Comparison of ENCODE assay signal across 1 cellular context in the genomic region with DNA sequence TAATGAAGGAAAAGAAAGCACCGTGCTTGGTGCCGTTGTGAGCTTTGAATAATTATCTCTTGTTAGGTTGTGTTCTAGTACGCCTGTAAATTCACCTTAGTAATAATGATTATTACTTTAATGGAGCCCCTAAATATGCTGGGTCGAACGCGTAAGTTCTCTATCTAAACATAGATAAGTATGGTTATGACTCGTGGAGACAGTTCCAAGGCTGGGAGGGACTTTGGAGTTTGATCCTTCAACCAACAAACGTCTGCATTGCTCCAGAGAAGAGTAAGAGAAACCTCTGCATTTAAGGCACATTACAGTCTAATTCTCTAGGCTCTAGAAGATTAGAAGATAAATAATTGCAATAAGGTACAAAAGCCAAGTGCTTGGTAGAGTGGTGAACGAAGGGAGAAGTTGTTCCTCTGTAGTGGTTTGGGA.
TF ChIP-seq lines count a peak whose summit lies in the region.

No MANE protein-coding gene starts in this region.

TF ChIP-seq in K562, 482 proteins besides CTCF, POLR2A, EP300 and RAD21 (continues in another document):
- TF ChIP-seq WHSC1 (IDR thresholded peaks at IDR 0.05; ENCODE audit: low read length) (no peak), ZFP1 (CRISPR knock-in tag; IDR thresholded peaks at IDR 0.05) (no peak), ZNF766 (CRISPR knock-in tag; conservative IDR thresholded peaks at IDR 0.05) (peak; percentile 12; the same call in 1 of the 2 replicates), ZNF263 (CRISPR knock-in tag; IDR thresholded peaks at IDR 0.05; ENCODE audit: borderline replicate concordance) (0 out of 2 replicates have a peak, but pooled peaks have one; percentile 3), BRD9 (IDR thresholded peaks at IDR 0.05; ENCODE audit: low read depth, partially characterized antibody) (peak; percentile 85), DPF2 (IDR thresholded peaks at IDR 0.05) (peak; percentile 9; the same call in 1 of the 2 replicates), SIN3A (IDR thresholded peaks at IDR 0.05; ENCODE audit: borderline replicate concordance in 2 of 2, control insufficient read depth in 1 of 2, low read depth in 2 of 2, low read length in 2 of 2) (0 out of 4 replicates have a peak, but pooled peaks of 1 of the 2 experiments have one; percentile 14), CEBPB (tag; IDR thresholded peaks at IDR 0.05) (peak; percentile 6; the same call in 1 of the 2 replicates), BACH1 (tag; IDR thresholded peaks at IDR 0.05) (peak; percentile 56; the same call in 1 of the 2 replicates), KAT8 (IDR thresholded peaks at IDR 0.05; ENCODE audit: low read depth) (no peak), MAFK (IDR thresholded peaks at IDR 0.05; ENCODE audit: low read length) (no peak), ZNF384 (IDR thresholded peaks at IDR 0.05; ENCODE audit: low read depth, low read length) (no peak), SMARCC2 (IDR thresholded peaks at IDR 0.05; ENCODE audit: low read depth) (0 out of 2 replicates have a peak, but pooled peaks have one; percentile 8), MAFG (tag; conservative IDR thresholded peaks at IDR 0.05) (no peak), MYBL2 (IDR thresholded peaks at IDR 0.05; ENCODE audit: low read depth) (no peak), MYBL2 (CRISPR knock-in tag; IDR thresholded peaks at IDR 0.05; ENCODE audit: borderline replicate concordance) (no peak), KDM2B (CRISPR knock-in tag; IDR thresholded peaks at IDR 0.05) (no peak), FOSL1 (tag; conservative IDR thresholded peaks at IDR 0.05) (peak; percentile 80), MCM5 (IDR thresholded peaks at IDR 0.05; ENCODE audit: low read depth) (no peak), SETDB1 (IDR thresholded peaks at IDR 0.05; ENCODE audit: low read length) (no peak), BRD4 (IDR thresholded peaks at IDR 0.05) (peak; percentile 33; the same call in 1 of the 2 replicates), MEF2D (tag; conservative IDR thresholded peaks at IDR 0.05; ENCODE audit: low read depth) (no peak), PCBP1 (IDR thresholded peaks at IDR 0.05; ENCODE audit: low read depth, low read length, poor library complexity, severe bottlenecking) (no peak), ARNT (IDR thresholded peaks at IDR 0.05) (0 out of 4 replicates have a peak, but pooled peaks of 1 of the 2 experiments have one; percentile 32), RFX5 (IDR thresholded peaks at IDR 0.05; ENCODE audit: low read depth, low read length) (no peak), NFRKB (IDR thresholded peaks at IDR 0.05; ENCODE audit: low read depth) (peak; percentile 3)
- TF ChIP-seq, protein P1, sequence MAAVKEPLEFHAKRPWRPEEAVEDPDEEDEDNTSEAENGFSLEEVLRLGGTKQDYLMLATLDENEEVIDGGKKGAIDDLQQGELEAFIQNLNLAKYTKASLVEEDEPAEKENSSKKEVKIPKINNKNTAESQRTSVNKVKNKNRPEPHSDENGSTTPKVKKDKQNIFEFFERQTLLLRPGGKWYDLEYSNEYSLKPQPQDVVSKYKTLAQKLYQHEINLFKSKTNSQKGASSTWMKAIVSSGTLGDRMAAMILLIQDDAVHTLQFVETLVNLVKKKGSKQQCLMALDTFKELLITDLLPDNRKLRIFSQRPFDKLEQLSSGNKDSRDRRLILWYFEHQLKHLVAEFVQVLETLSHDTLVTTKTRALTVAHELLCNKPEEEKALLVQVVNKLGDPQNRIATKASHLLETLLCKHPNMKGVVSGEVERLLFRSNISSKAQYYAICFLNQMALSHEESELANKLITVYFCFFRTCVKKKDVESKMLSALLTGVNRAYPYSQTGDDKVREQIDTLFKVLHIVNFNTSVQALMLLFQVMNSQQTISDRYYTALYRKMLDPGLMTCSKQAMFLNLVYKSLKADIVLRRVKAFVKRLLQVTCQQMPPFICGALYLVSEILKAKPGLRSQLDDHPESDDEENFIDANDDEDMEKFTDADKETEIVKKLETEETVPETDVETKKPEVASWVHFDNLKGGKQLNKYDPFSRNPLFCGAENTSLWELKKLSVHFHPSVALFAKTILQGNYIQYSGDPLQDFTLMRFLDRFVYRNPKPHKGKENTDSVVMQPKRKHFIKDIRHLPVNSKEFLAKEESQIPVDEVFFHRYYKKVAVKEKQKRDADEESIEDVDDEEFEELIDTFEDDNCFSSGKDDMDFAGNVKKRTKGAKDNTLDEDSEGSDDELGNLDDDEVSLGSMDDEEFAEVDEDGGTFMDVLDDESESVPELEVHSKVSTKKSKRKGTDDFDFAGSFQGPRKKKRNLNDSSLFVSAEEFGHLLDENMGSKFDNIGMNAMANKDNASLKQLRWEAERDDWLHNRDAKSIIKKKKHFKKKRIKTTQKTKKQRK (IDR thresholded peaks at IDR 0.05; ENCODE audit: borderline replicate concordance, low read depth, low read length): no peak
- TF ChIP-seq, protein P2, sequence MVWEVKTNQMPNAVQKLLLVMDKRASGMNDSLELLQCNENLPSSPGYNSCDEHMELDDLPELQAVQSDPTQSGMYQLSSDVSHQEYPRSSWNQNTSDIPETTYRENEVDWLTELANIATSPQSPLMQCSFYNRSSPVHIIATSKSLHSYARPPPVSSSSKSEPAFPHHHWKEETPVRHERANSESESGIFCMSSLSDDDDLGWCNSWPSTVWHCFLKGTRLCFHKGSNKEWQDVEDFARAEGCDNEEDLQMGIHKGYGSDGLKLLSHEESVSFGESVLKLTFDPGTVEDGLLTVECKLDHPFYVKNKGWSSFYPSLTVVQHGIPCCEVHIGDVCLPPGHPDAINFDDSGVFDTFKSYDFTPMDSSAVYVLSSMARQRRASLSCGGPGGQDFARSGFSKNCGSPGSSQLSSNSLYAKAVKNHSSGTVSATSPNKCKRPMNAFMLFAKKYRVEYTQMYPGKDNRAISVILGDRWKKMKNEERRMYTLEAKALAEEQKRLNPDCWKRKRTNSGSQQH (CRISPR knock-in tag; IDR thresholded peaks at IDR 0.05): no peak
- TF ChIP-seq, protein P3, sequence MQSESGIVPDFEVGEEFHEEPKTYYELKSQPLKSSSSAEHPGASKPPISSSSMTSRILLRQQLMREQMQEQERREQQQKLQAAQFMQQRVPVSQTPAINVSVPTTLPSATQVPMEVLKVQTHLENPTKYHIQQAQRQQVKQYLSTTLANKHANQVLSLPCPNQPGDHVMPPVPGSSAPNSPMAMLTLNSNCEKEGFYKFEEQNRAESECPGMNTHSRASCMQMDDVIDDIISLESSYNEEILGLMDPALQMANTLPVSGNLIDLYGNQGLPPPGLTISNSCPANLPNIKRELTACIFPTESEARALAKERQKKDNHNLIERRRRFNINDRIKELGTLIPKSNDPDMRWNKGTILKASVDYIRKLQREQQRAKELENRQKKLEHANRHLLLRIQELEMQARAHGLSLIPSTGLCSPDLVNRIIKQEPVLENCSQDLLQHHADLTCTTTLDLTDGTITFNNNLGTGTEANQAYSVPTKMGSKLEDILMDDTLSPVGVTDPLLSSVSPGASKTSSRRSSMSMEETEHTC (IDR thresholded peaks at IDR 0.05): no peak
- TF ChIP-seq, protein P4, sequence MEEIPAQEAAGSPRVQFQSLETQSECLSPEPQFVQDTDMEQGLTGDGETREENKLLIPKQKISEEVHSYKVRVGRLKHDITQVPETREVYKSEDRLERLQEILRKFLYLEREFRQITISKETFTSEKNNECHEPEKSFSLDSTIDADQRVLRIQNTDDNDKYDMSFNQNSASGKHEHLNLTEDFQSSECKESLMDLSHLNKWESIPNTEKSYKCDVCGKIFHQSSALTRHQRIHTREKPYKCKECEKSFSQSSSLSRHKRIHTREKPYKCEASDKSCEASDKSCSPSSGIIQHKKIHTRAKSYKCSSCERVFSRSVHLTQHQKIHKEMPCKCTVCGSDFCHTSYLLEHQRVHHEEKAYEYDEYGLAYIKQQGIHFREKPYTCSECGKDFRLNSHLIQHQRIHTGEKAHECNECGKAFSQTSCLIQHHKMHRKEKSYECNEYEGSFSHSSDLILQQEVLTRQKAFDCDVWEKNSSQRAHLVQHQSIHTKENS (CRISPR knock-in tag; IDR thresholded peaks at IDR 0.05): 0 out of 2 replicates have a peak, but pooled peaks have one; percentile 18
- TF ChIP-seq, protein P5, sequence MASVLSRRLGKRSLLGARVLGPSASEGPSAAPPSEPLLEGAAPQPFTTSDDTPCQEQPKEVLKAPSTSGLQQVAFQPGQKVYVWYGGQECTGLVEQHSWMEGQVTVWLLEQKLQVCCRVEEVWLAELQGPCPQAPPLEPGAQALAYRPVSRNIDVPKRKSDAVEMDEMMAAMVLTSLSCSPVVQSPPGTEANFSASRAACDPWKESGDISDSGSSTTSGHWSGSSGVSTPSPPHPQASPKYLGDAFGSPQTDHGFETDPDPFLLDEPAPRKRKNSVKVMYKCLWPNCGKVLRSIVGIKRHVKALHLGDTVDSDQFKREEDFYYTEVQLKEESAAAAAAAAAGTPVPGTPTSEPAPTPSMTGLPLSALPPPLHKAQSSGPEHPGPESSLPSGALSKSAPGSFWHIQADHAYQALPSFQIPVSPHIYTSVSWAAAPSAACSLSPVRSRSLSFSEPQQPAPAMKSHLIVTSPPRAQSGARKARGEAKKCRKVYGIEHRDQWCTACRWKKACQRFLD (CRISPR knock-in tag; IDR thresholded peaks at IDR 0.05): no peak
- TF ChIP-seq, protein P6, sequence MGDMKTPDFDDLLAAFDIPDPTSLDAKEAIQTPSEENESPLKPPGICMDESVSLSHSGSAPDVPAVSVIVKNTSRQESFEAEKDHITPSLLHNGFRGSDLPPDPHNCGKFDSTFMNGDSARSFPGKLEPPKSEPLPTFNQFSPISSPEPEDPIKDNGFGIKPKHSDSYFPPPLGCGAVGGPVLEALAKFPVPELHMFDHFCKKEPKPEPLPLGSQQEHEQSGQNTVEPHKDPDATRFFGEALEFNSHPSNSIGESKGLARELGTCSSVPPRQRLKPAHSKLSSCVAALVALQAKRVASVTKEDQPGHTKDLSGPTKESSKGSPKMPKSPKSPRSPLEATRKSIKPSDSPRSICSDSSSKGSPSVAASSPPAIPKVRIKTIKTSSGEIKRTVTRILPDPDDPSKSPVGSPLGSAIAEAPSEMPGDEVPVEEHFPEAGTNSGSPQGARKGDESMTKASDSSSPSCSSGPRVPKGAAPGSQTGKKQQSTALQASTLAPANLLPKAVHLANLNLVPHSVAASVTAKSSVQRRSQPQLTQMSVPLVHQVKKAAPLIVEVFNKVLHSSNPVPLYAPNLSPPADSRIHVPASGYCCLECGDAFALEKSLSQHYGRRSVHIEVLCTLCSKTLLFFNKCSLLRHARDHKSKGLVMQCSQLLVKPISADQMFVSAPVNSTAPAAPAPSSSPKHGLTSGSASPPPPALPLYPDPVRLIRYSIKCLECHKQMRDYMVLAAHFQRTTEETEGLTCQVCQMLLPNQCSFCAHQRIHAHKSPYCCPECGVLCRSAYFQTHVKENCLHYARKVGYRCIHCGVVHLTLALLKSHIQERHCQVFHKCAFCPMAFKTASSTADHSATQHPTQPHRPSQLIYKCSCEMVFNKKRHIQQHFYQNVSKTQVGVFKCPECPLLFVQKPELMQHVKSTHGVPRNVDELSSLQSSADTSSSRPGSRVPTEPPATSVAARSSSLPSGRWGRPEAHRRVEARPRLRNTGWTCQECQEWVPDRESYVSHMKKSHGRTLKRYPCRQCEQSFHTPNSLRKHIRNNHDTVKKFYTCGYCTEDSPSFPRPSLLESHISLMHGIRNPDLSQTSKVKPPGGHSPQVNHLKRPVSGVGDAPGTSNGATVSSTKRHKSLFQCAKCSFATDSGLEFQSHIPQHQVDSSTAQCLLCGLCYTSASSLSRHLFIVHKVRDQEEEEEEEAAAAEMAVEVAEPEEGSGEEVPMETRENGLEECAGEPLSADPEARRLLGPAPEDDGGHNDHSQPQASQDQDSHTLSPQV (IDR thresholded peaks at IDR 0.05): 0 out of 2 replicates have a peak, but pooled peaks have one; percentile 19
- TF ChIP-seq, protein P7, sequence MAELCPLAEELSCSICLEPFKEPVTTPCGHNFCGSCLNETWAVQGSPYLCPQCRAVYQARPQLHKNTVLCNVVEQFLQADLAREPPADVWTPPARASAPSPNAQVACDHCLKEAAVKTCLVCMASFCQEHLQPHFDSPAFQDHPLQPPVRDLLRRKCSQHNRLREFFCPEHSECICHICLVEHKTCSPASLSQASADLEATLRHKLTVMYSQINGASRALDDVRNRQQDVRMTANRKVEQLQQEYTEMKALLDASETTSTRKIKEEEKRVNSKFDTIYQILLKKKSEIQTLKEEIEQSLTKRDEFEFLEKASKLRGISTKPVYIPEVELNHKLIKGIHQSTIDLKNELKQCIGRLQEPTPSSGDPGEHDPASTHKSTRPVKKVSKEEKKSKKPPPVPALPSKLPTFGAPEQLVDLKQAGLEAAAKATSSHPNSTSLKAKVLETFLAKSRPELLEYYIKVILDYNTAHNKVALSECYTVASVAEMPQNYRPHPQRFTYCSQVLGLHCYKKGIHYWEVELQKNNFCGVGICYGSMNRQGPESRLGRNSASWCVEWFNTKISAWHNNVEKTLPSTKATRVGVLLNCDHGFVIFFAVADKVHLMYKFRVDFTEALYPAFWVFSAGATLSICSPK (IDR thresholded peaks at IDR 0.05; ENCODE audit: borderline replicate concordance): no peak
- TF ChIP-seq, protein P8, sequence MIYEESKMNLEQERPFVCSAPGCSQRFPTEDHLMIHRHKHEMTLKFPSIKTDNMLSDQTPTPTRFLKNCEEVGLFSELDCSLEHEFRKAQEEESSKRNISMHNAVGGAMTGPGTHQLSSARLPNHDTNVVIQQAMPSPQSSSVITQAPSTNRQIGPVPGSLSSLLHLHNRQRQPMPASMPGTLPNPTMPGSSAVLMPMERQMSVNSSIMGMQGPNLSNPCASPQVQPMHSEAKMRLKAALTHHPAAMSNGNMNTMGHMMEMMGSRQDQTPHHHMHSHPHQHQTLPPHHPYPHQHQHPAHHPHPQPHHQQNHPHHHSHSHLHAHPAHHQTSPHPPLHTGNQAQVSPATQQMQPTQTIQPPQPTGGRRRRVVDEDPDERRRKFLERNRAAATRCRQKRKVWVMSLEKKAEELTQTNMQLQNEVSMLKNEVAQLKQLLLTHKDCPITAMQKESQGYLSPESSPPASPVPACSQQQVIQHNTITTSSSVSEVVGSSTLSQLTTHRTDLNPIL (CRISPR knock-in tag; IDR thresholded peaks at IDR 0.05): 0 out of 2 replicates have a peak, but pooled peaks have one; percentile 34
- TF ChIP-seq, protein P9, sequence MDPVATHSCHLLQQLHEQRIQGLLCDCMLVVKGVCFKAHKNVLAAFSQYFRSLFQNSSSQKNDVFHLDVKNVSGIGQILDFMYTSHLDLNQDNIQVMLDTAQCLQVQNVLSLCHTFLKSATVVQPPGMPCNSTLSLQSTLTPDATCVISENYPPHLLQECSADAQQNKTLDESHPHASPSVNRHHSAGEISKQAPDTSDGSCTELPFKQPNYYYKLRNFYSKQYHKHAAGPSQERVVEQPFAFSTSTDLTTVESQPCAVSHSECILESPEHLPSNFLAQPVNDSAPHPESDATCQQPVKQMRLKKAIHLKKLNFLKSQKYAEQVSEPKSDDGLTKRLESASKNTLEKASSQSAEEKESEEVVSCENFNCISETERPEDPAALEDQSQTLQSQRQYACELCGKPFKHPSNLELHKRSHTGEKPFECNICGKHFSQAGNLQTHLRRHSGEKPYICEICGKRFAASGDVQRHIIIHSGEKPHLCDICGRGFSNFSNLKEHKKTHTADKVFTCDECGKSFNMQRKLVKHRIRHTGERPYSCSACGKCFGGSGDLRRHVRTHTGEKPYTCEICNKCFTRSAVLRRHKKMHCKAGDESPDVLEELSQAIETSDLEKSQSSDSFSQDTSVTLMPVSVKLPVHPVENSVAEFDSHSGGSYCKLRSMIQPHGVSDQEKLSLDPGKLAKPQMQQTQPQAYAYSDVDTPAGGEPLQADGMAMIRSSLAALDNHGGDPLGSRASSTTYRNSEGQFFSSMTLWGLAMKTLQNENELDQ (CRISPR knock-in tag; IDR thresholded peaks at IDR 0.05; ENCODE audit: borderline replicate concordance): no peak
